8 cellular contexts compared by ENCODE assay signal in genomic region chr17:1714488-1714979, GRCh38. TPM values are rescaled to one million over a fixed set of nuclear protein-coding genes. Genes with fewer than 3 reads are reported as not detected.
DNase-seq lines count a peak whose midpoint lies in the region; TF ChIP-seq lines count a peak whose summit lies in the region.

No MANE protein-coding gene starts in this region.

- no peaks in the 10 kb centered on the region for H3K36me3 Mint-ChIP-seq in activated naive CD8-positive, alpha-beta T cell

- H3K36me3 ChIP-seq in DOHH2 (ENCODE audit: control insufficient read depth, low read length) (no peaks in the 10 kb centered on the region), neural cell (ENCODE audit: insufficient read depth, low read length) (no peaks in the 10 kb centered on the region)

- H3K9me3 Mint-ChIP-seq in activated naive CD8-positive, alpha-beta T cell (ENCODE audit: low read depth), result no peaks in the 10 kb centered on the region

- H3K9me3 ChIP-seq in DOHH2 (ENCODE audit: control insufficient read depth, insufficient read depth, low read length) (no peaks in the 10 kb centered on the region), neural cell (ENCODE audit: low read length) (no peaks in the 10 kb centered on the region)

- H2AFZ ChIP-seq in neural cell (ENCODE audit: low read depth, low read length), result no peak overlapping the region

- peak overlapping the region; percentile 93; the same call in 1 of the 2 replicates for H3K4me2 ChIP-seq in DOHH2 (ENCODE audit: low read length)
- H3K4me2 ChIP-seq in neural cell (ENCODE audit: low read length), result peak overlapping the region; percentile 73

- TF ChIP-seq CTCF in DOHH2 (IDR thresholded peaks at IDR 0.05; ENCODE audit: low read depth, low read length, poor library complexity, severe bottlenecking), result no peak
- no peak for TF ChIP-seq CTCF in NB4 (IDR thresholded peaks at IDR 0.05; ENCODE audit: low read depth, low read length)
- no peak for TF ChIP-seq CTCF in neural cell (IDR thresholded peaks at IDR 0.05; ENCODE audit: poor library complexity, severe bottlenecking)

- no peak overlapping the region for H3K27ac Mint-ChIP-seq in activated naive CD8-positive, alpha-beta T cell

- H3K4me3 Mint-ChIP-seq in activated naive CD8-positive, alpha-beta T cell, result peak overlapping the region; percentile 68

- H3K27ac ChIP-seq in DOHH2 (ENCODE audit: low read depth, low read length) (no peak overlapping the region), neural cell (ENCODE audit: low read length) (no peak overlapping the region)

- peaks cover 43% of the 10 kb centered on the region for H3K4me1 ChIP-seq in DOHH2 (ENCODE audit: control insufficient read depth, low read length)

- DNase-seq in NB4 (ENCODE audit: low read depth), result peak; percentile 54
- peak; percentile 65 for DNase-seq in glomerular endothelial cell (ENCODE audit: extremely low read depth, low read depth, low spot score)
- no peak for DNase-seq in NCI-H2081 treated with DMSO at 0.1 percent for 48 hours (lab: John Stamatoyannopoulos, UW)
- DNase-seq in NCI-H524 treated with DMSO at 0.1 percent for 48 hours (lab: John Stamatoyannopoulos, UW), result no peak
- DNase-seq in NCI-H1105 (lab: John Stamatoyannopoulos, UW), result no peak

- H3K27me3 Mint-ChIP-seq in activated naive CD8-positive, alpha-beta T cell, result peaks cover 1% of the 10 kb centered on the region

- no peaks in the 10 kb centered on the region for H3K9me2 ChIP-seq in DOHH2 (replicated peaks; ENCODE audit: control insufficient read depth, low read length)
- no peaks in the 10 kb centered on the region for H3K9me2 ChIP-seq in neural cell (ENCODE audit: insufficient read depth, low read length)

- H4K20me1 ChIP-seq in DOHH2 (ENCODE audit: control insufficient read depth, insufficient read depth, low read depth, low read length) (no peaks in the 10 kb centered on the region), neural cell (ENCODE audit: insufficient read depth) (no peaks in the 10 kb centered on the region)

- H3K4me3 ChIP-seq in DOHH2 (ENCODE audit: low read length) (peak overlapping the region; percentile 84; the same call in 1 of the 2 replicates), NB4 (ENCODE audit: low read depth, low read length) (no peak overlapping the region), neural cell (ENCODE audit: low read length) (peak overlapping the region; percentile 96)

- peaks cover 35% of the 10 kb centered on the region for H3K4me1 Mint-ChIP-seq in activated naive CD8-positive, alpha-beta T cell (ENCODE audit: low read depth)

- TF ChIP-seq RAD21 in neural cell (conservative IDR thresholded peaks at IDR 0.05), result no peak

- no peak for TF ChIP-seq POLR2A in NB4 (IDR thresholded peaks at IDR 0.05; ENCODE audit: extremely low read depth, insufficient read length)

- H3F3A ChIP-seq in DOHH2 (ENCODE audit: control insufficient read depth, insufficient read depth) (peaks cover 7% of the 10 kb centered on the region), neural cell (ENCODE audit: insufficient read depth, low read length, poor library complexity, severe bottlenecking) (peaks cover 4% of the 10 kb centered on the region)

- peak overlapping the region; percentile 88 for H3K9ac ChIP-seq in neural cell (ENCODE audit: low read length)

- no peaks in the 10 kb centered on the region for H3K79me2 ChIP-seq in DOHH2 (ENCODE audit: control insufficient read depth, low read length)
- H3K79me2 ChIP-seq in neural cell (replicated peaks; ENCODE audit: insufficient read depth, low read length), result peaks cover 4% of the 10 kb centered on the region

- H3K27me3 ChIP-seq in DOHH2 (ENCODE audit: control insufficient read depth, low read length) (peaks cover 48% of the 10 kb centered on the region), neural cell (ENCODE audit: insufficient read depth, low read depth, low read length) (peaks cover 19% of the 10 kb centered on the region)

- no peak for TF ChIP-seq EP300 in neural cell (conservative IDR thresholded peaks at IDR 0.05; ENCODE audit: poor library complexity, severe bottlenecking)

TF ChIP-seq in neural cell, 6 proteins besides CTCF, POLR2A, EP300 and RAD21:
- no peak for TF ChIP-seq TAF1 (IDR thresholded peaks at IDR 0.05; ENCODE audit: low read depth)
- TF ChIP-seq MXI1 (conservative IDR thresholded peaks at IDR 0.05; ENCODE audit: poor library complexity, severe bottlenecking), result no peak
- no peak for TF ChIP-seq POLR2AphosphoS5 (IDR thresholded peaks at IDR 0.05)
- no peak for TF ChIP-seq SMC3 (conservative IDR thresholded peaks at IDR 0.05; ENCODE audit: poor library complexity)
- no peak for TF ChIP-seq EZH2 (IDR thresholded peaks at IDR 0.05; ENCODE audit: borderline replicate concordance, insufficient read depth, low read length, poor library complexity, severe bottlenecking)
- TF ChIP-seq REST (IDR thresholded peaks at IDR 0.05; ENCODE audit: borderline replicate concordance), result no peak
TF ChIP-seq in neural cell: peak in this region for 0.

RNA-seq across cellular contexts. Expression of gene TLCD2, which starts 4.4 kb away (rescaled TPM):
- 0.78 and 1.4 TPM in 2 replicates for total RNA-seq in glomerular endothelial cell
- 0.08 and 0.14 TPM in 2 replicates for polyA plus RNA-seq in neural cell
- polyA minus RNA-seq in neural cell, result under 0.01 TPM in 1 of 2 replicates, not detected in the other

RNA-seq across cellular contexts. Expression of gene WDR81, which starts 10.0 kb away (rescaled TPM):
- 27.3 and 30.0 TPM in 2 replicates for total RNA-seq in glomerular endothelial cell
- polyA plus RNA-seq in neural cell, result 5.4 and 5.8 TPM in 2 replicates
- polyA minus RNA-seq in neural cell, result 12.7 and 16.8 TPM in 2 replicates

RNA-seq across cellular contexts. Expression of gene SERPINF2, which starts 28.1 kb away (rescaled TPM):
- 1.6 TPM in 1 of 2 replicates, not detected in the other for total RNA-seq in glomerular endothelial cell
- 1.6 TPM in 1 of 2 replicates, not detected in the other for polyA plus RNA-seq in neural cell
- not detected in 2 replicates for polyA minus RNA-seq in neural cell

RNA-seq across cellular contexts. Expression of gene PRPF8, which starts 29.9 kb away (rescaled TPM):
- 175 and 180 TPM in 2 replicates for total RNA-seq in glomerular endothelial cell
- polyA plus RNA-seq in neural cell, result 43.9 and 56.9 TPM in 2 replicates
- polyA minus RNA-seq in neural cell, result 149 and 158 TPM in 2 replicates

RNA-seq across cellular contexts. Expression of gene SERPINF1, which starts 47.3 kb away (rescaled TPM):
- total RNA-seq in glomerular endothelial cell, result 0.48 and 1.8 TPM in 2 replicates
- 0.50 and 6.1 TPM in 2 replicates for polyA plus RNA-seq in neural cell
- polyA minus RNA-seq in neural cell, result 1.2 TPM in 1 of 2 replicates, not detected in the other

Comparison
In these comparisons a context has a peak if more than half of its experiments do, and no peak if none do; other contexts are left out.
1. DNase-seq: peak in NB4 (single experiment) and glomerular endothelial cell (single experiment); none in NCI-H2081 treated with DMSO at 0.1 percent for 48 hours (single experiment), NCI-H524 treated with DMSO at 0.1 percent for 48 hours (single experiment) and NCI-H1105 (single experiment).